Comparison of ENCODE assay signal across 17 cellular contexts in the genomic region with DNA sequence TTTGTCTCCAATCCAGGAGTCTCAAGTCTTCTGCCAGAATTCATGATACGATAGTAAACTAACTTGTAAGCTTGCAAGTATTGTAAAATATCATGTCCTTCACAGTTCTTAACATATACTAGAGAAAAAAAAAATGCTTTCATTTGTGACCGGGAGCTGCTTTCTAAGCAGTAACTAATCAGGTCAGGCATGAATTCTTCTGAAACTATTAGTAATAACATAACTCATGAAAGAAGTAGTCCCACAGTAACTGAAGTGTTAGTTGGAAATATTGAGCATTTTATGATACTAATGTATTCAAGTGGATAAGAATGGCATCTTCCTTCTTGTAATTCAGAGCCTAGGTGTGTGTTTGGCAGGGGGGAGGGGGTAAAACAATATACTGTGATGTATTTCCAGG.
"Had no signal": no experiment of that assay in that cellular context is flagged by ENCODE, and none has a peak within 500 bp of the region (broad histone marks: within the 10 kb centered on the region; RNA-seq: fewer than 3 reads in every experiment).

No MANE protein-coding gene starts in this region.

- H3K4me3 Mint-ChIP-seq: activated CD8-positive, alpha-beta memory T cell treated with anti-CD3 and anti-CD28 coated beads, Interleukin-2, amount 10 ng/mL, durations not matched to agents 7 days and 5 days; activated naive CD8-positive, alpha-beta T cell treated with anti-CD3 and anti-CD28 coated beads, Interleukin-2, amount 10 ng/mL, durations not matched to agents 7 days and 5 days; activated T-cell treated with anti-CD3 and anti-CD28 coated beads, Interleukin-2, amount 50 U/mL, for 4 hours; endodermal cell; neural progenitor cell had no signal

- H3K4me1 ChIP-seq: neural progenitor cell, pancreas had no signal

- H3K36me3 ChIP-seq: neural progenitor cell, pancreas, thoracic aorta had no signal

- H3K4me3 ChIP-seq: neural progenitor cell, pancreas, thoracic aorta had no signal

- H3K27ac Mint-ChIP-seq: activated CD8-positive, alpha-beta memory T cell treated with anti-CD3 and anti-CD28 coated beads, Interleukin-2, amount 10 ng/mL, durations not matched to agents 7 days and 5 days; activated naive CD8-positive, alpha-beta T cell treated with anti-CD3 and anti-CD28 coated beads, Interleukin-2, amount 10 ng/mL, durations not matched to agents 7 days and 5 days; endodermal cell; neural progenitor cell had no signal

- ATAC-seq: activated CD8-positive, alpha-beta memory T cell treated with anti-CD3 and anti-CD28 coated beads, Interleukin-2, amount 10 ng/mL, durations not matched to agents 7 days and 5 days; activated T-cell treated with anti-CD3 and anti-CD28 coated beads, Interleukin-2, amount 50 U/mL, for 4 hours; pancreas; stimulated activated naive CD8-positive, alpha-beta T cell treated with anti-CD3 and anti-CD28 coated beads, Interleukin-15, Interleukin-2, amounts not matched to agents 100 U/mL and 50 U/mL, for 24 hours had no signal

- DNase-seq: activated CD4-positive, alpha-beta T cell treated with anti-CD3 and anti-CD28 coated beads, Interleukin-2, amount 50 U/mL, for 48 hours; activated CD4-positive, CD25-positive, alpha-beta regulatory T cell treated with anti-CD3 and anti-CD28 coated beads, Interleukin-2, amount 50 U/mL, for 72 hours; activated CD8-positive, alpha-beta memory T cell treated with anti-CD3 and anti-CD28 coated beads, Interleukin-2, amount 10 ng/mL, durations not matched to agents 7 days and 5 days; activated effector memory CD4-positive, alpha-beta T cell treated with anti-CD3 and anti-CD28 coated beads, Interleukin-2, amount 50 U/mL, for 16 hours; activated naive CD8-positive, alpha-beta T cell treated with anti-CD3 and anti-CD28 coated beads, Interleukin-2, amount 10 ng/mL, durations not matched to agents 7 days and 5 days; activated T-cell treated with anti-CD3 and anti-CD28 coated beads, Interleukin-2, amount 50 U/mL, for 4 hours; aorta; endodermal cell; erythroblast; hippocampal formation; pancreas; stimulated activated CD4-positive, alpha-beta T cell treated with anti-CD3 and anti-CD28 coated beads, Interleukin-4, amount 100 ng/mL, for 1 hour; stimulated activated CD8-positive, alpha-beta memory T cell treated with anti-CD3 and anti-CD28 coated beads, Interleukin-4, amount 100 ng/mL, for 48 hours; stimulated activated naive CD8-positive, alpha-beta T cell treated with anti-CD3 and anti-CD28 coated beads, Interleukin-15, Interleukin-2, amounts not matched to agents 100 U/mL and 50 U/mL, for 24 hours had no signal

- H3K9ac ChIP-seq: neural progenitor cell had no signal

- H2AFZ ChIP-seq: neural progenitor cell had no signal

- H3K27ac ChIP-seq: neural progenitor cell, pancreas, thoracic aorta had no signal

- H3K4me1 Mint-ChIP-seq: activated CD8-positive, alpha-beta memory T cell treated with anti-CD3 and anti-CD28 coated beads, Interleukin-2, amount 10 ng/mL, durations not matched to agents 7 days and 5 days; activated naive CD8-positive, alpha-beta T cell treated with anti-CD3 and anti-CD28 coated beads, Interleukin-2, amount 10 ng/mL, durations not matched to agents 7 days and 5 days; endodermal cell; neural progenitor cell had no signal

- H3K9me3 Mint-ChIP-seq: activated T-cell treated with anti-CD3 and anti-CD28 coated beads, Interleukin-2, amount 50 U/mL, for 4 hours had no signal

- H3K27me3 Mint-ChIP-seq: activated CD8-positive, alpha-beta memory T cell treated with anti-CD3 and anti-CD28 coated beads, Interleukin-2, amount 10 ng/mL, durations not matched to agents 7 days and 5 days; activated naive CD8-positive, alpha-beta T cell treated with anti-CD3 and anti-CD28 coated beads, Interleukin-2, amount 10 ng/mL, durations not matched to agents 7 days and 5 days had no signal

- FAIRE-seq: bronchial epithelial cell, pancreas had no signal

- H3K27me3 ChIP-seq: neural progenitor cell, pancreas had no signal

- H3K9me3 ChIP-seq: pancreas, thoracic aorta had no signal

- H3K4me2 ChIP-seq: neural progenitor cell had no signal
